In the genomic region with DNA sequence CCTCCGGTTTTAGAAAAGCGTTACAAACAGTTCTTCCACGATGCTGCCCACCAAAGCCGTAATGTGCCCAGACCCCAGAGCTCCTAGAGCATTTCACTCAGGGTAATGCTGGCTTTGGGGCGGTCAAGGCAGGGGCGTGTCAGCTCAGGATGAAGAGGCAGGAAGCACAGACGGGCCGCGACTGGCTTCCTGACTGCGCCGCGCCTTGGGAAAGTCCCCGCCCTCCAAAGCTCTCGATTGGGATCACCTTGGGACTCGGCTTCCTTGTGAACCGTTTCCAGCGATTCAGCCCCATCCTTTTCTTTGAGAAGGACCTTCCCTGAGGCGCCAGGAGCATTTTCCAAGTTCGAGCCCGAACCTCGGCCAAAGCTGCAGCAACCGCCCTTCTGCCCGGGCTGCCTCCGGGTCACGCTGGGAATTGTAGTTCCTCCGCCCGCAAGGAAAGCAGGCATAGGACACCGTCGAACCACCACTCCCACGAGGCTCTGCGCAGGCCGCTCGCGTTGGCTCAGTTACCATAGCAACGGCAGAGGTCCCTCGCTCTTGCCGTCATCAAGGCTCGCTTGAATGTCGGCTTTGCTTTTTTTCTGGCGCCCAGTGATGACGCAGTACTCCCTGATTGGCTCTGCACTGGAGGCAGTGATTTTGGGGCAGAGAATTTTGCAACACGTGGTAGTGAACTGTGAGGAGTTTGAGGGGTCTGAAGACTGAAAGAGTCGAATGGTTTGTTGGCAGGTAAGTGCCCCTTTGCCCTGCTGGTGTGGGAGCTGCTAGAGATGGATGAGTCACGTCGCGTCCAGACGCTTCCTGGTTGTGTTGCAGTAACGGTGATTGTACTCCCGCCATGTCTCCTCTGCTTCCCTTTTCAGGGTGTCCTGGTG, we compare ENCODE assay signal across 8 cellular contexts. TPM values are rescaled to one million over a fixed set of nuclear protein-coding genes. Genes with fewer than 3 reads are reported as not detected.
A peak's percentile ranks its signal among the peaks of the same experiment; 100 is the strongest.
DNase-seq lines count a peak whose midpoint lies in the region; ATAC-seq, FAIRE-seq and TF ChIP-seq lines count a peak whose summit lies in the region.

CCDC191 (minus strand) TSS at position 397 of the 881 bp plus-strand sequence; CDS start at position 337, 60 bp downstream.
QTRT2 (plus strand) TSS at position 608 of the 881 bp plus-strand sequence. CDS start 8,521 bp downstream, outside the sequence.

- peak within 1 kb of the TSS; percentile 97 for H3K4me3 Mint-ChIP-seq in T-helper 17 cell

- peak within 1 kb of the TSS; percentile 69 to 72 for H3K4me3 ChIP-seq in right atrium auricular region
- H3K4me3 ChIP-seq in prostate gland: peak within 1 kb of the TSS; percentile 60 to 74

- no peaks in the 10 kb centered on the region for H3K27me3 ChIP-seq in right atrium auricular region
- H3K27me3 ChIP-seq in prostate gland (replicated peaks; ENCODE audit: insufficient read depth): no peaks in the 10 kb centered on the region

- peak within 1 kb of the TSS; percentile 81 to 83 for H3K27ac ChIP-seq in right atrium auricular region
- H3K27ac ChIP-seq in prostate gland: peak within 1 kb of the TSS; percentile 80 to 83

- H3K27me3 Mint-ChIP-seq in T-helper 17 cell: no peaks in the 10 kb centered on the region

- peaks cover 5% of the 10 kb centered on the region for H3K36me3 Mint-ChIP-seq in T-helper 17 cell (ENCODE audit: low read depth)

- peak; percentile 99 for DNase-seq in NCI-H1694 treated with DMSO at 0.1 percent for 48 hours (lab: John Stamatoyannopoulos, UW)
- DNase-seq in T-helper 17 cell: peak; percentile 87 to 96 (median 94)
- DNase-seq in anterior cingulate cortex (lab: John Stamatoyannopoulos, UW): peak; percentile 87 to 100 (median 99)
- peak; percentile 100 for DNase-seq in right atrium auricular region (ENCODE audit: low spot score)
- DNase-seq in prostate gland (ENCODE audit: low spot score): peak; percentile 99
- DNase-seq in urothelium cell line (ENCODE audit: low spot score): peak; percentile 99

- no peaks in the 10 kb centered on the region for H3K9me3 ChIP-seq in T-helper 17 cell (ENCODE audit: control insufficient read depth, low read length, poor library complexity, severe bottlenecking)
- no peaks in the 10 kb centered on the region for H3K9me3 ChIP-seq in right atrium auricular region
- H3K9me3 ChIP-seq in prostate gland: no peaks in the 10 kb centered on the region

- peak; percentile 25 for TF ChIP-seq POLR2A in prostate gland (IDR thresholded peaks at IDR 0.05)

- TF ChIP-seq CTCF in right atrium auricular region (IDR thresholded peaks at IDR 0.05): no peak
- peak in 2 of 4 experiments; percentile 20 to 23 for TF ChIP-seq CTCF in prostate gland (IDR thresholded peaks at IDR 0.05)

- ATAC-seq in GM18499 (IDR thresholded peaks at IDR 0.05; ENCODE audit: insufficient read depth, unreplicated experiment): peak; percentile 89
- ATAC-seq in HG02938 (IDR thresholded peaks at IDR 0.05; ENCODE audit: unreplicated experiment): peak; percentile 98
- ATAC-seq in T-helper 17 cell: peak; percentile 96

- FAIRE-seq in urothelium cell line (lab: Jason Lieb, UNC): peak; percentile 97

- peaks cover 38% of the 10 kb centered on the region for H3K4me1 Mint-ChIP-seq in T-helper 17 cell

- H3K36me3 ChIP-seq in right atrium auricular region (no peaks in the 10 kb centered on the region), prostate gland (no peaks in the 10 kb centered on the region)

- intact Hi-C loops in prostate gland (cut with DNase I): loop anchor here (5.0 to 10.0 kb wide), 2 partner anchors 312 to 1091 kb away; partner anchors contain the start of genes ATP6V1A, NAA50 and ZBTB20

- WGBS in prostate gland: under 1% methylated on average over 49 of the region's 49 CpGs

- peaks cover 0 to 19% of the 10 kb centered on the region in 2 donors for H3K4me1 ChIP-seq in right atrium auricular region
- peaks cover 12% of the 10 kb centered on the region for H3K4me1 ChIP-seq in prostate gland (replicated peaks)

- peak within 1 kb of the TSS; percentile 99 for H3K27ac Mint-ChIP-seq in T-helper 17 cell

RNA-seq across cellular contexts. Expression of gene CCDC191, which starts in this region (rescaled TPM):
- total RNA-seq in T-helper 17 cell: 1 to 10 TPM; 6.4 to 6.8 TPM
- 1 to 10 TPM in 1 of 2 donors, under 1 TPM in 1; 0.75 to 1.3 TPM for total RNA-seq in right atrium auricular region
- total RNA-seq in prostate gland: 1 to 10 TPM; 4.6 to 8.1 TPM

RNA-seq across cellular contexts. Expression of gene QTRT2, which starts in this region (rescaled TPM):
- total RNA-seq in T-helper 17 cell (10 to 100 TPM; 42.1 to 43.4 TPM), right atrium auricular region (1 to 10 TPM; 4.9 to 5.6 TPM), prostate gland (10 to 100 TPM; 11.7 to 20.8 TPM)

Comparison
In these comparisons a context has a peak if more than half of its experiments do, and no peak if none do; other contexts are left out.
1. Peak in every context shown above with its lines: DNase-seq, ATAC-seq, H3K4me3 ChIP-seq and H3K27ac ChIP-seq.